In the genomic region with DNA sequence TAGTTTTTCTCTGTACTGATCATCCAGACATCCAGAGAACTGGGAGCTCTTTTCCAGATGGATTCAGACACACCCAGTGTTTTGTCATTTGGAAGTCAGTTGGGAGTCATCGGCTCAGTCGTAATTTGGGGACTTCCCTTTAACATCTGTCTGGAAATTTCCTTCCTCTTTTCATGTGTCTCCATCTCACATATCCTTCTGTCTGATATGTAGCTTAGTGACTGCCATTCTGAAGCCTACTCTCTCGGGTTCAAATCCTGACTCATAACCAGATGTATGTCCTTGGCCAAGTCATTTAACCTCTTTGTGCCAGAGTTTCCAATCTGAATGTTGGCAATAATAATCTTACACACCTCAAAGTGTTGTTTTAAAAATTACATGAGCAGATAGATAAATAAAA, we compare ENCODE assay signal across 10 cellular contexts. TPM values are rescaled to one million over a fixed set of nuclear protein-coding genes. Genes with fewer than 3 reads are reported as not detected.
DNase-seq lines count a peak whose midpoint lies in the region; ATAC-seq, FAIRE-seq and TF ChIP-seq lines count a peak whose summit lies in the region.
"Had no signal": no experiment of that assay in that cellular context is flagged by ENCODE, and none has a peak within 500 bp of the region (broad histone marks: within the 10 kb centered on the region; RNA-seq: fewer than 3 reads in every experiment).

No MANE protein-coding gene starts in this region.

- no peaks in the 10 kb centered on the region for H3K27me3 Mint-ChIP-seq in astrocyte (ENCODE audit: low read depth, unreplicated experiment)
- peaks cover 4% of the 10 kb centered on the region for H3K27me3 Mint-ChIP-seq in neural progenitor cell (ENCODE audit: insufficient read depth, low read depth)

- peak overlapping the region; percentile 78 for H3K4me3 Mint-ChIP-seq in astrocyte (ENCODE audit: unreplicated experiment)
- peak overlapping the region; percentile 46 for H3K4me3 Mint-ChIP-seq in neural progenitor cell

- no peaks in the 10 kb centered on the region for H3K9me3 Mint-ChIP-seq in astrocyte (ENCODE audit: unreplicated experiment)
- H3K9me3 Mint-ChIP-seq in neural progenitor cell, result no peaks in the 10 kb centered on the region

- peak overlapping the region; percentile 29 for H3K27ac ChIP-seq in DOHH2 (ENCODE audit: low read depth, low read length)
- H3K27ac ChIP-seq in astrocyte (ENCODE audit: low read depth, low read length), result no peak overlapping the region
- no peak overlapping the region for H3K27ac ChIP-seq in neural progenitor cell
- no peak overlapping the region for H3K27ac ChIP-seq in HepG2 (ENCODE audit: extremely low read length, insufficient read depth, low read length)

- no peak for TF ChIP-seq POLR2A in HepG2 (IDR thresholded peaks at IDR 0.05; ENCODE audit: insufficient read depth in 1 of 2, low read depth in 2 of 2, low read length in 2 of 2)

- H3K9me3 ChIP-seq in DOHH2 (ENCODE audit: control insufficient read depth, insufficient read depth, low read length) (no peaks in the 10 kb centered on the region), astrocyte (ENCODE audit: insufficient read depth, low read depth, low read length) (no peaks in the 10 kb centered on the region), neural progenitor cell (ENCODE audit: low read depth) (no peaks in the 10 kb centered on the region), HepG2 (ENCODE audit: low read length) (no peaks in the 10 kb centered on the region)

- TF ChIP-seq RAD21 in HepG2 (CRISPR knock-in tag; IDR thresholded peaks at IDR 0.05), result no peak

- H3K9ac ChIP-seq in astrocyte (ENCODE audit: low read length) (no peak overlapping the region), neural progenitor cell (no peak overlapping the region), HepG2 (ENCODE audit: insufficient read depth, low read depth, low read length) (no peak overlapping the region)

- no peak for TF ChIP-seq CTCF in DOHH2 (IDR thresholded peaks at IDR 0.05; ENCODE audit: low read depth, low read length, poor library complexity, severe bottlenecking)
- TF ChIP-seq CTCF in astrocyte (IDR thresholded peaks at IDR 0.05; ENCODE audit: insufficient read depth, low read depth, low read length), result no peak
- no peak for TF ChIP-seq CTCF in neural progenitor cell (IDR thresholded peaks at IDR 0.05)
- TF ChIP-seq CTCF in HepG2 (CRISPR knock-in tag; IDR thresholded peaks at IDR 0.05), result no peak

- no peak for ATAC-seq in HepG2

- H3K4me3 ChIP-seq in DOHH2 (ENCODE audit: low read length) (peak overlapping the region; percentile 41), astrocyte (ENCODE audit: insufficient read depth, low read depth, low read length) (no peak overlapping the region), neural progenitor cell (no peak overlapping the region), HepG2 (replicated peaks in 1 of 3; ENCODE audit: insufficient read depth in 1 of 3, low read depth in 2 of 3, low read length in 3 of 3) (no peak overlapping the region)

- H4K20me1 ChIP-seq in DOHH2 (ENCODE audit: control insufficient read depth, insufficient read depth, low read depth, low read length) (no peaks in the 10 kb centered on the region), astrocyte (ENCODE audit: insufficient read depth, low read length) (peaks cover 67% of the 10 kb centered on the region), neural progenitor cell (ENCODE audit: low read depth) (peaks cover 50% of the 10 kb centered on the region), HepG2 (ENCODE audit: insufficient read depth, low read length) (peaks cover 47% of the 10 kb centered on the region)

- FAIRE-seq in astrocyte (lab: Jason Lieb, UNC) (peak; percentile 43), HepG2 (lab: Jason Lieb, UNC) (no peak)
- FAIRE-seq: kidney had no signal

- H3F3A ChIP-seq in DOHH2 (ENCODE audit: control insufficient read depth, insufficient read depth) (peaks cover 4% of the 10 kb centered on the region; the same call in 1 of the 2 replicates), neural progenitor cell (ENCODE audit: low read depth) (peaks cover 26% of the 10 kb centered on the region)

- WGBS in HepG2 (ENCODE audit: low lambda C conversion rate), result 95% methylated on average over 3 of the region's 3 CpGs

- no TSS peak for BruUV-seq in HepG2 (replicated peaks; lab: Mats Ljungman, UMichigan)

- intact Hi-C loops in HepG2 (cut with micrococcal nuclease; ENCODE audit: unreplicated experiment), result loop anchor here (10.0 kb wide), 1 partner anchor 58 kb away; no protein-coding TSS in a partner anchor

- H3K36me3 ChIP-seq in DOHH2 (ENCODE audit: control insufficient read depth, low read length), result peaks cover 12% of the 10 kb centered on the region
- no peaks in the 10 kb centered on the region for H3K36me3 ChIP-seq in astrocyte (ENCODE audit: insufficient read depth, low read length)
- H3K36me3 ChIP-seq in neural progenitor cell, result no peaks in the 10 kb centered on the region
- H3K36me3 ChIP-seq in HepG2 (replicated peaks in 1 of 2; ENCODE audit: control insufficient read depth in 1 of 2, insufficient read depth in 2 of 2, low read length in 2 of 2), result 0 out of 5 replicates have a peak, but pooled peaks cover 0 to 7% of the 10 kb centered on the region in 2 experiments

- H3K4me2 ChIP-seq in DOHH2 (ENCODE audit: low read length) (peak overlapping the region; percentile 85), astrocyte (ENCODE audit: low read length) (no peak overlapping the region), neural progenitor cell (peak overlapping the region; percentile 1), HepG2 (ENCODE audit: low read depth, low read length) (no peak overlapping the region)

- POLR2A ChIA-PET in HepG2 (lab: Yijun Ruan, JAX), result no interaction called here

- H3K27ac Mint-ChIP-seq in astrocyte (ENCODE audit: unreplicated experiment), result peak overlapping the region; percentile 31
- H3K27ac Mint-ChIP-seq in neural progenitor cell, result no peak overlapping the region

- CTCF ChIA-PET in HepG2 (lab: Yijun Ruan, JAX; ENCODE audit: low intra/inter-chr PET ratio, low total read pairs), result no interaction called here

- no peaks in the 10 kb centered on the region for H3K27me3 ChIP-seq in DOHH2 (ENCODE audit: control insufficient read depth, low read length)
- no peaks in the 10 kb centered on the region for H3K27me3 ChIP-seq in astrocyte (ENCODE audit: insufficient read depth, low read length)
- no peaks in the 10 kb centered on the region for H3K27me3 ChIP-seq in neural progenitor cell
- peaks cover 0 to 5% of the 10 kb centered on the region in 2 experiments; a peak in 1 of 5 replicates for H3K27me3 ChIP-seq in HepG2 (ENCODE audit: control insufficient read depth in 1 of 2, insufficient read depth in 2 of 2, low read length in 2 of 2)

- peak; percentile 46 to 77 for DNase-seq in NOMO-1 (lab: John Stamatoyannopoulos, UW; ENCODE audit: unreplicated experiment in 2 of 2)
- DNase-seq in astrocyte (ENCODE audit: low read depth), result no peak
- no peak for DNase-seq in neural progenitor cell (ENCODE audit: low spot score)
- DNase-seq in HepG2 (ENCODE audit: low spot score), result no peak
- no peak for DNase-seq in NCI-H2171 (lab: John Stamatoyannopoulos, UW)
- no peak for DNase-seq in HuH-7.5 (ENCODE audit: low spot score)
- no peak for DNase-seq in DMS53 treated with DMSO at 0.1 percent for 48 hours (lab: John Stamatoyannopoulos, UW; ENCODE audit: unreplicated experiment)
- DNase-seq: kidney, NCI-H774 had no signal

- H2AFZ ChIP-seq in astrocyte (ENCODE audit: low read depth, low read length) (no peak overlapping the region), neural progenitor cell (replicated peaks) (no peak overlapping the region), HepG2 (ENCODE audit: low read length) (no peak overlapping the region)

- H3K79me2 ChIP-seq in DOHH2 (ENCODE audit: control insufficient read depth, low read length), result peaks cover 73% of the 10 kb centered on the region
- H3K79me2 ChIP-seq in astrocyte (ENCODE audit: insufficient read depth, low read length), result peaks cover 77% of the 10 kb centered on the region
- H3K79me2 ChIP-seq in neural progenitor cell (ENCODE audit: low read depth), result peaks cover 78% of the 10 kb centered on the region
- peaks cover 73% of the 10 kb centered on the region for H3K79me2 ChIP-seq in HepG2 (ENCODE audit: insufficient read depth, low read length)

- no peaks in the 10 kb centered on the region for H3K9me2 ChIP-seq in DOHH2 (replicated peaks; ENCODE audit: control insufficient read depth, low read length)

- H3K4me1 ChIP-seq in DOHH2 (ENCODE audit: control insufficient read depth, low read length) (peaks cover 36% of the 10 kb centered on the region), astrocyte (ENCODE audit: insufficient read depth, low read length) (peaks cover 23% of the 10 kb centered on the region), neural progenitor cell (peaks cover 13% of the 10 kb centered on the region), HepG2 (ENCODE audit: insufficient read depth, low read length) (peaks cover 61% of the 10 kb centered on the region)

- H3K4me1 Mint-ChIP-seq in astrocyte (ENCODE audit: low read depth, unreplicated experiment) (peaks cover 12% of the 10 kb centered on the region), neural progenitor cell (peaks cover 18% of the 10 kb centered on the region)

- in situ Hi-C loops in HepG2 (cut with HindIII; ENCODE audit: extremely low pct_ligation_motif_present, low pct_unique_long_range_greater_than_20kb), result no loop called here

- H3K36me3 Mint-ChIP-seq in astrocyte (ENCODE audit: low read depth, unreplicated experiment) (peaks cover 2% of the 10 kb centered on the region), neural progenitor cell (peaks cover 25% of the 10 kb centered on the region)

- no peak for TF ChIP-seq EP300 in HepG2 (IDR thresholded peaks at IDR 0.05; ENCODE audit: low read depth in 2 of 2, low read length in 2 of 2)
- TF ChIP-seq EP300 in HepG2 (CRISPR knock-in tag; IDR thresholded peaks at IDR 0.05; ENCODE audit: borderline replicate concordance), result no peak

RNA-seq across cellular contexts. Expression of a gene that starts 3.0 kb away (rescaled TPM):
- total RNA-seq in astrocyte, result 27.5 and 29.2 TPM in 2 replicates
- total RNA-seq in neural progenitor cell (ENCODE audit: low replicate concordance), result 43.6 and 68.7 TPM in 2 replicates
- total RNA-seq in HepG2 (2016; rRNA removed; fragmentation: Illumina TruSeq; extraction: Trizol), result 19.5 and 25.5 TPM in 2 replicates
- 22.1 and 25.4 TPM in 2 replicates for total RNA-seq in HepG2 (2016; cell fraction: cytosol; rRNA removed; fragmentation: Illumina TruSeq; extraction: Trizol; ENCODE audit: low read depth)
- total RNA-seq in HepG2 (2016; cell fraction: insoluble cytoplasmic fraction; rRNA removed; fragmentation: Illumina TruSeq; extraction: Trizol), result 19.4 and 23.7 TPM in 2 replicates
- total RNA-seq in HepG2 (2016; cell fraction: membrane; rRNA removed; fragmentation: Illumina TruSeq; extraction: Trizol), result 9.6 and 12.3 TPM in 2 replicates
- 20.4 and 25.7 TPM in 2 replicates for total RNA-seq in HepG2 (2016; cell fraction: nucleus; rRNA removed; fragmentation: Illumina TruSeq; extraction: Trizol)
- polyA plus RNA-seq in HepG2 (2011; rRNA removed), result 10.8 and 12.9 TPM in 2 replicates
- 4.4 and 7.8 TPM in 2 replicates for polyA plus RNA-seq in HepG2 (2011; cell fraction: cytosol; rRNA removed)
- polyA plus RNA-seq in HepG2 (2011; cell fraction: nucleus; rRNA removed), result 8.4 and 10.1 TPM in 2 replicates
- 13.5 and 17.9 TPM in 2 replicates for polyA plus RNA-seq in HepG2 (2012)
- 0.28 and 0.52 TPM in 2 replicates for polyA plus RNA-seq in HepG2 (2016; cell fraction: cytosol; fragmentation: Illumina TruSeq; extraction: Trizol; ENCODE audit: low read depth)
- 15.7 and 17.3 TPM in 2 replicates for polyA plus RNA-seq in HepG2 (2016; cell fraction: insoluble cytoplasmic fraction; fragmentation: Illumina TruSeq; extraction: Trizol; ENCODE audit: low read depth)
- polyA plus RNA-seq in HepG2 (2016; cell fraction: membrane; fragmentation: Illumina TruSeq; extraction: Trizol; ENCODE audit: low read depth), result 1.4 and 1.6 TPM in 2 replicates
- 23.6 and 24.6 TPM in 2 replicates for polyA plus RNA-seq in HepG2 (2016; cell fraction: nucleus; fragmentation: Illumina TruSeq; extraction: Trizol; ENCODE audit: insufficient read depth, low read depth)
- polyA minus RNA-seq in HepG2 (2011; rRNA and poly(A)+ RNA removed; ENCODE audit: low replicate concordance), result 7.7 and 8.0 TPM in 2 replicates
- polyA minus RNA-seq in HepG2 (2011; cell fraction: cytosol; rRNA and poly(A)+ RNA removed), result 15.5 and 16.1 TPM in 2 replicates
- 45.3 and 49.9 TPM in 2 replicates for polyA minus RNA-seq in HepG2 (2011; cell fraction: nucleus; rRNA and poly(A)+ RNA removed)

Comparison
In these comparisons a context has a peak if more than half of its experiments do, and no peak if none do; other contexts are left out.
1. H3K4me2 ChIP-seq: peak in DOHH2 (single experiment) and neural progenitor cell (single experiment); none in astrocyte (single experiment) and HepG2 (single experiment).
2. DNase-seq: peak in NOMO-1 (2 of 2); none in astrocyte (single experiment), neural progenitor cell (single experiment), HepG2 (single experiment), NCI-H2171 (single experiment), HuH-7.5 (single experiment) and DMS53 treated with DMSO at 0.1 percent for 48 hours (single experiment).